8 cellular contexts compared by ENCODE assay signal in genomic region chr1:31739281-31739853, GRCh38. TPM values are rescaled to one million over a fixed set of nuclear protein-coding genes. Genes with fewer than 3 reads are reported as not detected.
DNase-seq lines count a peak whose midpoint lies in the region; ATAC-seq and TF ChIP-seq lines count a peak whose summit lies in the region.

No MANE protein-coding gene starts in this region.

- H4K91ac ChIP-seq in neuronal stem cell (ENCODE audit: low read depth, low read length, poor library complexity) = no peak overlapping the region

- H3K4me2 ChIP-seq in neuronal stem cell (ENCODE audit: insufficient read depth, low read length, poor library complexity, severe bottlenecking) (no peak overlapping the region), MM.1S (ENCODE audit: low read depth, low read length) (no peak overlapping the region)

- H3K9ac ChIP-seq in neuronal stem cell (ENCODE audit: low read depth, low read length, poor library complexity) = no peak overlapping the region
- no peak overlapping the region for H3K9ac ChIP-seq in MM.1S (ENCODE audit: low read length)

- H4K20me1 ChIP-seq in MM.1S (ENCODE audit: insufficient read depth, low read length) = no peaks in the 10 kb centered on the region

- H3K27me3 ChIP-seq in neuronal stem cell (ENCODE audit: control insufficient read depth in 3 of 3, insufficient read depth in 3 of 3, low read depth in 1 of 3, low read length in 3 of 3) (no peaks in the 10 kb centered on the region), MM.1S (replicated peaks; ENCODE audit: insufficient read depth, low read length) (no peaks in the 10 kb centered on the region)

- no peak overlapping the region for H3K14ac ChIP-seq in neuronal stem cell (ENCODE audit: low read length)

- H3K18ac ChIP-seq in neuronal stem cell (ENCODE audit: low read length) = no peak overlapping the region

- H3K9me2 ChIP-seq in MM.1S (replicated peaks; ENCODE audit: insufficient read depth, low read length) = no peaks in the 10 kb centered on the region

- H3K4me1 ChIP-seq in neuronal stem cell (ENCODE audit: control insufficient read depth in 2 of 2, insufficient read depth in 1 of 2, low read depth in 1 of 2, low read length in 2 of 2) (peaks cover 0 to 2% of the 10 kb centered on the region in 2 donors), MM.1S (ENCODE audit: low read length) (peaks cover 7% of the 10 kb centered on the region)

- H3K27me3 Mint-ChIP-seq in activated naive CD8-positive, alpha-beta T cell = no peaks in the 10 kb centered on the region

- H2BK12ac ChIP-seq in neuronal stem cell (ENCODE audit: low read length) = no peak overlapping the region

- ATAC-seq in HG02938 (IDR thresholded peaks at IDR 0.05; ENCODE audit: unreplicated experiment) = no peak

- H3K36me3 ChIP-seq in neuronal stem cell (replicated peaks in 1 of 2; ENCODE audit: control insufficient read depth in 2 of 2, insufficient read depth in 2 of 2, low read length in 2 of 2) (peaks cover 0 to 19% of the 10 kb centered on the region in 2 donors), MM.1S (replicated peaks; ENCODE audit: insufficient read depth, low read length) (no peaks in the 10 kb centered on the region)

- no CpG with 5 or more reads among the region's 16 CpGs for WGBS in neuronal stem cell (ENCODE audit: extremely low coverage in 2 of 2, insufficient read length in 2 of 2, insufficient replicate concordance in 1 of 2), 2 donors

- H3K9me3 ChIP-seq in neuronal stem cell (replicated peaks in 1 of 2; ENCODE audit: control insufficient read depth in 2 of 2, insufficient read depth in 1 of 2, low read depth in 1 of 2, low read length in 2 of 2) = no peaks in the 10 kb centered on the region
- H3K9me3 ChIP-seq in MM.1S (replicated peaks; ENCODE audit: insufficient read depth, low read length) = no peaks in the 10 kb centered on the region

- no peak for TF ChIP-seq CTCF in MM.1S (IDR thresholded peaks at IDR 0.05; ENCODE audit: low read length)

- H2BK15ac ChIP-seq in neuronal stem cell (ENCODE audit: low read length) = no peak overlapping the region

- no peak overlapping the region for H3K27ac Mint-ChIP-seq in activated naive CD8-positive, alpha-beta T cell

- no peaks in the 10 kb centered on the region for H3F3A ChIP-seq in MM.1S (ENCODE audit: insufficient read depth, low read length)

- no peak overlapping the region for H2BK120ac ChIP-seq in neuronal stem cell (ENCODE audit: low read depth, low read length)

- H3K4me3 Mint-ChIP-seq in activated naive CD8-positive, alpha-beta T cell = peak overlapping the region; percentile 69

- no peaks in the 10 kb centered on the region for H3K79me2 ChIP-seq in MM.1S (ENCODE audit: low read length)

- no peaks in the 10 kb centered on the region for H3K9me3 Mint-ChIP-seq in activated naive CD8-positive, alpha-beta T cell (ENCODE audit: low read depth)

- no peak overlapping the region for H4K8ac ChIP-seq in neuronal stem cell (ENCODE audit: low read depth, low read length)

- H3K23ac ChIP-seq in neuronal stem cell (ENCODE audit: low read depth, low read length, poor library complexity) = no peak overlapping the region

- H2AK5ac ChIP-seq in neuronal stem cell (ENCODE audit: low read depth, low read length) = no peak overlapping the region

- no peak overlapping the region for H2BK5ac ChIP-seq in neuronal stem cell (ENCODE audit: low read length)

- no peak overlapping the region for H3K4ac ChIP-seq in neuronal stem cell (ENCODE audit: low read length)

- DNase-seq in Daoy (ENCODE audit: low read depth) (peak; percentile 38), T-helper 2 cell (peak in 3 of 5 experiments; percentile 12 to 55 (median 22)), neuronal stem cell (ENCODE audit: low spot score) (no peak), hypothalamus (lab: John Stamatoyannopoulos, UW) (no peak), DMS79 treated with DMSO at 0.1 percent for 48 hours (lab: John Stamatoyannopoulos, UW) (no peak), MM.1S (no peak)

- H3K27ac ChIP-seq in neuronal stem cell (replicated peaks; ENCODE audit: low read length) = no peak overlapping the region
- no peak overlapping the region for H3K27ac ChIP-seq in MM.1S (ENCODE audit: low read length)

- H3K4me1 Mint-ChIP-seq in activated naive CD8-positive, alpha-beta T cell (ENCODE audit: low read depth) = peaks cover 13% of the 10 kb centered on the region

- peaks cover 7% of the 10 kb centered on the region for H3K79me1 ChIP-seq in neuronal stem cell (ENCODE audit: low read depth, low read length)

- H2AFZ ChIP-seq in neuronal stem cell (ENCODE audit: low read length) (peak overlapping the region; percentile 61), MM.1S (ENCODE audit: low read length) (no peak overlapping the region)

- H3K4me3 ChIP-seq in neuronal stem cell (ENCODE audit: low read length in 2 of 2) (peak overlapping the region in 1 of 2 donors; percentile 11), MM.1S (ENCODE audit: low read length) (no peak overlapping the region)

- no peaks in the 10 kb centered on the region for H3K36me3 Mint-ChIP-seq in activated naive CD8-positive, alpha-beta T cell

RNA-seq across cellular contexts. Expression of gene ADGRB2, which starts 24.8 kb away (rescaled TPM):
- 4.7 and 9.4 TPM in 2 replicates for total RNA-seq in Daoy (2014; rRNA removed; shearing (Covaris generic))
- 25.2 TPM for polyA plus RNA-seq in neuronal stem cell (2013, experiment 1 of 2)
- 24.4 TPM for polyA plus RNA-seq in neuronal stem cell (2013, experiment 2 of 2)

RNA-seq across cellular contexts. Expression of gene COL16A1, which starts 35.5 kb away (rescaled TPM):
- 28.7 and 38.2 TPM in 2 replicates for total RNA-seq in Daoy (2014; rRNA removed; shearing (Covaris generic))
- polyA plus RNA-seq in neuronal stem cell (2013, experiment 1 of 2) = 1.2 TPM
- polyA plus RNA-seq in neuronal stem cell (2013, experiment 2 of 2) = 1.3 TPM

Comparison
In these comparisons a context has a peak if more than half of its experiments do, and no peak if none do; other contexts are left out.
1. DNase-seq: peak in Daoy (single experiment) and T-helper 2 cell (3 of 5); none in neuronal stem cell (single experiment), hypothalamus (0 of 51), DMS79 treated with DMSO at 0.1 percent for 48 hours (single experiment) and MM.1S (single experiment).